ENCODE assay signal across 9 cellular contexts in the genomic region with DNA sequence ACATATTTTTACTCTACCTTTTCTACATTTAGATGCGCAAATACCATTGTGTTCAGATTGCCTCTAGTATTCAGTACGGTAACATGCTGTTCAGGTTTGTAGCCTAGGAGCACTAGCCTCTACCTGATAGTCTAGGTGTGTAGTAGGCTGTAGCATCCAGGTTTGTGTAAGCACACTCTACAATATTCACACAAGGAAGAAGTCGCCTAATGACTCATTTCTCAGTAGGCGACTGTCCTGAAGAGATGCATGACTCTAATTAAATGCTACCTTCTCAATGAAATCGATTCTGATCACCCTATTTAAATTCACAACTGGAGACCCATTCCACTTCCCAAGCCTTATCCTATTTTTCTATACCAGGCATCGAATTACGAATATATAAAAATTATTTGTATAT. TPM values are rescaled to one million over a fixed set of nuclear protein-coding genes. Genes with fewer than 3 reads are reported as not detected.
DNase-seq lines count a peak whose midpoint lies in the region; ATAC-seq, FAIRE-seq and TF ChIP-seq lines count a peak whose summit lies in the region.
"Had no signal": no experiment of that assay in that cellular context is flagged by ENCODE, and none has a peak within 500 bp of the region (broad histone marks: within the 10 kb centered on the region; RNA-seq: fewer than 3 reads in every experiment).

No MANE protein-coding gene starts in this region.

- TF ChIP-seq CTCF in GM12878 (IDR thresholded peaks at IDR 0.05 in 2 of 3, conservative IDR thresholded peaks at IDR 0.05 in 1 of 3; ENCODE audit: control insufficient read depth in 2 of 3, extremely low read depth in 1 of 3, insufficient read depth in 1 of 3, low read depth in 3 of 3, low read length in 3 of 3) = no peak

- no peak overlapping the region for H2AFZ ChIP-seq in ACC112 (ENCODE audit: low read length, unreplicated experiment)
- no peak overlapping the region for H2AFZ ChIP-seq in GM12878 (ENCODE audit: control insufficient read depth, low read depth, low read length)

- H3K4me1 ChIP-seq in ACC112 (ENCODE audit: control insufficient read depth, insufficient read depth, low read length, unreplicated experiment) (peaks cover 17% of the 10 kb centered on the region), GM12878 (ENCODE audit: control insufficient read depth, insufficient read depth, low read length) (peaks cover 6% of the 10 kb centered on the region), mesodermal cell (ENCODE audit: control insufficient read depth, insufficient read depth, low read length, poor library complexity, severe bottlenecking) (peaks cover 6% of the 10 kb centered on the region)

- H3K27me3 ChIP-seq in ACC112 (ENCODE audit: insufficient read depth, low read length) (no peaks in the 10 kb centered on the region), GM12878 (replicated peaks in 1 of 2; ENCODE audit: control insufficient read depth in 2 of 2, insufficient read depth in 2 of 2, low read length in 1 of 2) (no peaks in the 10 kb centered on the region)

- no peak for ATAC-seq in GM12878
- ATAC-seq in GM18873 (IDR thresholded peaks at IDR 0.05; ENCODE audit: low FRiP score, unreplicated experiment) = no peak
- ATAC-seq in GM21423 (IDR thresholded peaks at IDR 0.05; ENCODE audit: unreplicated experiment) = no peak
- ATAC-seq in HG03432 (IDR thresholded peaks at IDR 0.05; ENCODE audit: unreplicated experiment) = no peak

- peaks cover 8% of the 10 kb centered on the region; the same call in 1 of the 2 replicates for H3K36me3 ChIP-seq in ACC112 (ENCODE audit: insufficient read depth, low read length)
- no peaks in the 10 kb centered on the region for H3K36me3 ChIP-seq in GM12878 (ENCODE audit: control insufficient read depth in 2 of 2, insufficient read depth in 2 of 2, low read length in 1 of 2)
- H3K36me3 ChIP-seq in mesodermal cell (ENCODE audit: control insufficient read depth, insufficient read depth, low read length) = peaks cover 7% of the 10 kb centered on the region

- intact Hi-C loops in GM12878 (cut with micrococcal nuclease; ENCODE audit: unreplicated experiment) = no loop called here

- H3K79me2 ChIP-seq in ACC112 (ENCODE audit: control insufficient read depth, insufficient read depth, low read length, unreplicated experiment) (peaks cover 47% of the 10 kb centered on the region), GM12878 (ENCODE audit: control insufficient read depth, insufficient read depth, low read length) (peaks cover 37% of the 10 kb centered on the region)

- CTCF ChIA-PET in GM12878 (lab: Yijun Ruan, JAX) = interaction anchor here (1.0 to 5.0 kb wide), 2 partner anchors 18 to 254 kb away, joined by 4 to 39 read pairs; no protein-coding TSS in a partner anchor

- H3K27ac ChIP-seq in ACC112 (ENCODE audit: low read depth, low read length) (no peak overlapping the region), GM12878 (ENCODE audit: control insufficient read depth, insufficient read depth) (no peak overlapping the region; the same call in 1 of the 2 replicates), mesodermal cell (ENCODE audit: low read depth, low read length, severe bottlenecking) (no peak overlapping the region)

- peak; percentile 28 for DNase-seq in HT-29 (ENCODE audit: low spot score)
- no peak for DNase-seq in GM12878 (ENCODE audit: low read depth, low spot score)
- DNase-seq in activated CD8-positive, alpha-beta memory T cell treated with anti-CD3 and anti-CD28 coated beads, Interleukin-2, amount 50 U/mL, for 48 hours = no peak

- peak overlapping the region; percentile 18; the same call in 1 of the 2 replicates for H3K9ac ChIP-seq in GM12878 (ENCODE audit: control insufficient read depth, insufficient read depth, low read length)

- SMC1A ChIA-PET in GM12878 (lab: Charles Lee; ENCODE audit: uncharacterized antibody, unreplicated experiment) = interaction anchor here (0.7 to 2.3 kb wide), 2 partner anchors 18 to 150 kb away, joined by 3 to 8 read pairs; no protein-coding TSS in a partner anchor

- WGBS in GM12878 (ENCODE audit: insufficient coverage, insufficient replicate concordance, low lambda C conversion rate, missing lambda C conversion rate) = 37% methylated on average over 7 of the region's 7 CpGs
- WGBS in mesodermal cell (ENCODE audit: insufficient coverage in 2 of 2), 2 experiments = 39 to 46% methylated on average over 3 to 4 of the region's 7 CpGs

- BruUV-seq in GM12878 (replicated peaks; lab: Mats Ljungman, UMichigan) = no TSS peak

- H3K4me2 ChIP-seq in GM12878 (ENCODE audit: control insufficient read depth, insufficient read depth) = peak overlapping the region; percentile 80

- no peak for TF ChIP-seq POLR2A in GM12878 (IDR thresholded peaks at IDR 0.05; ENCODE audit: low read depth, low read length)

- in situ Hi-C loops in GM12878 (cut with MboI) = no loop called here

- RAD21 ChIA-PET in GM12878 (lab: Charles Lee; ENCODE audit: unreplicated experiment) = interaction anchor here (2.4 kb wide), 1 partner anchor 18 kb away, joined by 8 read pairs; no protein-coding TSS in a partner anchor

- no peak for TF ChIP-seq EP300 in GM12878 (IDR thresholded peaks at IDR 0.05; ENCODE audit: borderline replicate concordance in 1 of 2, control insufficient read depth in 1 of 2, low read depth in 2 of 2, low read length in 2 of 2)

- no peak for TF ChIP-seq RAD21 in GM12878 (IDR thresholded peaks at IDR 0.05; ENCODE audit: insufficient read depth, low read depth, low read length)

- H3K9me3 ChIP-seq in GM12878 (replicated peaks; ENCODE audit: control insufficient read depth, insufficient read depth, low read length) (no peaks in the 10 kb centered on the region), mesodermal cell (ENCODE audit: control insufficient read depth, low read length) (no peaks in the 10 kb centered on the region)

- POLR2A ChIA-PET in GM12878 (lab: Charles Lee) = no interaction called here

- H3K4me3 ChIP-seq in ACC112 (ENCODE audit: low read depth, low read length) (peak overlapping the region; percentile 98), GM12878 (peak overlapping the region; percentile 74; the same call in 1 of the 2 replicates), mesodermal cell (ENCODE audit: extremely low read depth, insufficient read depth, low read length, poor library complexity, severe bottlenecking) (peak overlapping the region; percentile 77)

- H4K20me1 ChIP-seq in GM12878 (ENCODE audit: control insufficient read depth, insufficient read depth) = no peaks in the 10 kb centered on the region

- FAIRE-seq in GM12878 (lab: Jason Lieb, UNC) = no peak
- FAIRE-seq: GM18507 had no signal

TF ChIP-seq in GM12878, 131 proteins besides CTCF, POLR2A, EP300 and RAD21 (continues in another document):
- no peak for TF ChIP-seq NBN (IDR thresholded peaks at IDR 0.05)
- no peak for TF ChIP-seq CBFB (IDR thresholded peaks at IDR 0.05; ENCODE audit: low read depth)
- TF ChIP-seq, protein P1, sequence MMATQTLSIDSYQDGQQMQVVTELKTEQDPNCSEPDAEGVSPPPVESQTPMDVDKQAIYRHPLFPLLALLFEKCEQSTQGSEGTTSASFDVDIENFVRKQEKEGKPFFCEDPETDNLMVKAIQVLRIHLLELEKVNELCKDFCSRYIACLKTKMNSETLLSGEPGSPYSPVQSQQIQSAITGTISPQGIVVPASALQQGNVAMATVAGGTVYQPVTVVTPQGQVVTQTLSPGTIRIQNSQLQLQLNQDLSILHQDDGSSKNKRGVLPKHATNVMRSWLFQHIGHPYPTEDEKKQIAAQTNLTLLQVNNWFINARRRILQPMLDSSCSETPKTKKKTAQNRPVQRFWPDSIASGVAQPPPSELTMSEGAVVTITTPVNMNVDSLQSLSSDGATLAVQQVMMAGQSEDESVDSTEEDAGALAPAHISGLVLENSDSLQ (IDR thresholded peaks at IDR 0.05) = no peak
- 0 out of 2 replicates have a peak, but pooled peaks have one; percentile 6 for TF ChIP-seq JUNB (IDR thresholded peaks at IDR 0.05)

RNA-seq across cellular contexts. Expression of a gene that starts 1.3 kb away (rescaled TPM):
- 20.2 and 29.2 TPM in 2 replicates for total RNA-seq in HT-29 (2014; rRNA removed; shearing (Covaris generic))
- 8.3 and 8.8 TPM in 2 replicates for total RNA-seq in GM12878 (2013; cell fraction: nucleolus; rRNA removed)
- total RNA-seq in GM12878 (2014; rRNA removed) (16.8 and 18.1 TPM in 2 replicates), GM12878 (2014; rRNA removed; fragmentation: Illumina TruSeq; extraction: Trizol) (24.2 and 26.7 TPM in 2 replicates), GM12878 (2021) (31.7 and 34.9 TPM in 2 replicates)
- polyA plus RNA-seq in GM12878 (2011; ENCODE audit: low read depth) = 4.1 TPM
- polyA plus RNA-seq in GM12878 (2011; rRNA removed) (12.0 and 20.5 TPM in 2 replicates), GM12878 (2014; fragmentation: Illumina TruSeq; extraction: Trizol) (19.7 and 22.2 TPM in 2 replicates), GM12878 (2014; fragmentation: Nextera tagmentation; extraction: Ambion mirVana) (1 to 10 TPM; 4.4 to 9.4 TPM), GM12878 (2014; rRNA removed) (14.4 and 17.2 TPM in 2 replicates), GM12878 (2016; fragmentation: Nextera tagmentation; extraction: Ambion mirVana) (10 to 100 TPM; 36.1 to 43.9 TPM)
- polyA plus RNA-seq in GM12878 (2011; cell fraction: cytosol; rRNA removed) = 6.6 and 7.1 TPM in 2 replicates
- 2.9 and 4.6 TPM in 2 replicates for polyA plus RNA-seq in GM12878 (2011; cell fraction: nucleus; rRNA removed)
- 8.2 and 11.2 TPM in 2 replicates for polyA plus RNA-seq in GM12878 (2012)
- 6.0 and 7.6 TPM in 2 replicates for polyA minus RNA-seq in GM12878 (2011; rRNA and poly(A)+ RNA removed)
- 3.1 and 3.6 TPM in 2 replicates for polyA minus RNA-seq in GM12878 (2011; cell fraction: cytosol; rRNA and poly(A)+ RNA removed)
- 2.7 and 6.8 TPM in 2 replicates for polyA minus RNA-seq in GM12878 (2011; cell fraction: nucleus; rRNA and poly(A)+ RNA removed)
- polyA plus RNA-seq in mesodermal cell (2013, experiment 1 of 2) = 25.6 TPM
- polyA plus RNA-seq in mesodermal cell (2013, experiment 2 of 2) = 32.1 TPM
